23 cellular contexts compared by ENCODE assay signal in the genomic region with DNA sequence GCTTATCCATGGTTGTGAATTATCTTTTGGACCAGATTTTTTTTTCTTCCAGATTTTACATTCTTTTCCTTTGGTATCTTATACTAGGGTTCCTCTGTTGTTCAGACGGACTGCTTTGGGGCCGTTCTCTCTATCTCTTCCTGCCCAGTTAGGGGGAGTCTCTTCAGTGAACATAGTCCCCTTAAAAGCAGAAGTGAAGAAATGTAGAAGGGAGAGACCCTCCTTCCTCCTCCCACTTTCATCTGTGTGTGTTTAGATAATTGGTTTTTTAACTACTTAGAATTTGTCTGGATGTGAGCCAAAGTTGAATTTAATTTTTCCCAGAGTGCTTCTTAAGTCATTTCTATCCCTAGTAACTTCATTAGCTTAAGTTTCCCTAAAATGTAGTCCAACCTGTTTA.
"Had no signal": no experiment of that assay in that cellular context is flagged by ENCODE, and none has a peak within 500 bp of the region (broad histone marks: within the 10 kb centered on the region; RNA-seq: fewer than 3 reads in every experiment).

No MANE protein-coding gene starts in this region.

- H3K27ac Mint-ChIP-seq: activated CD4-positive, alpha-beta T cell treated with anti-CD3 and anti-CD28 coated beads, Interleukin-2, amount 10 ng/mL, durations not matched to agents 7 days and 5 days; activated naive CD4-positive, alpha-beta T cell treated with anti-CD3 and anti-CD28 coated beads for 36 hours; brain; memory B cell; naive thymus-derived CD4-positive, alpha-beta T cell had no signal

- DNase-seq: activated CD4-positive, alpha-beta T cell treated with anti-CD3 and anti-CD28 coated beads, Interleukin-2, amount 10 ng/mL, durations not matched to agents 7 days and 5 days; activated CD8-positive, alpha-beta memory T cell treated with anti-CD3 and anti-CD28 coated beads, Interleukin-2, amount 50 U/mL, for 4 hours; activated naive CD4-positive, alpha-beta T cell treated with anti-CD3 and anti-CD28 coated beads for 36 hours; activated T-cell treated with anti-CD3 and anti-CD28 coated beads, Interleukin-2, amount 50 U/mL, for 4 hours; caudate nucleus; dorsolateral prefrontal cortex; erythroblast; gastrocnemius medialis; head of caudate nucleus; left lung; mucosa of descending colon; naive thymus-derived CD4-positive, alpha-beta T cell; ovary; psoas muscle; right cardiac atrium; stimulated activated CD4-positive, alpha-beta T cell treated with anti-CD3 and anti-CD28 coated beads, Interleukin-4, amount 100 ng/mL, for 1 hour; T-helper 9 cell; testis; upper lobe of right lung had no signal

- H3K4me3 Mint-ChIP-seq: activated CD4-positive, alpha-beta T cell treated with anti-CD3 and anti-CD28 coated beads, Interleukin-2, amount 10 ng/mL, durations not matched to agents 7 days and 5 days; activated naive CD4-positive, alpha-beta T cell treated with anti-CD3 and anti-CD28 coated beads for 36 hours; activated T-cell treated with anti-CD3 and anti-CD28 coated beads, Interleukin-2, amount 50 U/mL, for 4 hours; brain; memory B cell; naive thymus-derived CD4-positive, alpha-beta T cell had no signal

- H3K27me3 ChIP-seq: dorsolateral prefrontal cortex, gastrocnemius medialis, left lung, ovary, testis, upper lobe of right lung had no signal

- H3K9me3 Mint-ChIP-seq: activated T-cell treated with anti-CD3 and anti-CD28 coated beads, Interleukin-2, amount 50 U/mL, for 4 hours; memory B cell had no signal

- H3K36me3 ChIP-seq: left lung, ovary, upper lobe of right lung had no signal

- H3K27me3 Mint-ChIP-seq: activated CD4-positive, alpha-beta T cell treated with anti-CD3 and anti-CD28 coated beads, Interleukin-2, amount 10 ng/mL, durations not matched to agents 7 days and 5 days; brain; memory B cell; naive thymus-derived CD4-positive, alpha-beta T cell had no signal

- H3K27ac ChIP-seq: dorsolateral prefrontal cortex, gastrocnemius medialis, left lung, ovary, psoas muscle, skin epidermis, testis, upper lobe of right lung had no signal

- H3K4me3 ChIP-seq: dorsolateral prefrontal cortex, gastrocnemius medialis, left lung, mucosa of descending colon, ovary, psoas muscle, skin epidermis, testis, upper lobe of right lung had no signal

- ATAC-seq: activated CD4-positive, CD25-positive, alpha-beta regulatory T cell treated with anti-CD3 and anti-CD28 coated beads, Interleukin-2, amount 50 U/mL, for 24 hours; activated T-cell treated with anti-CD3 and anti-CD28 coated beads, Interleukin-2, amount 50 U/mL, for 4 hours; gastrocnemius medialis; left lung; mucosa of descending colon; naive thymus-derived CD4-positive, alpha-beta T cell; psoas muscle; right cardiac atrium; upper lobe of right lung had no signal

- H3K4me1 ChIP-seq: gastrocnemius medialis, left lung, psoas muscle, testis had no signal

- H3K4me1 Mint-ChIP-seq: memory B cell had no signal
